Comparison of ENCODE assay signal across 9 cellular contexts in the genomic region with DNA sequence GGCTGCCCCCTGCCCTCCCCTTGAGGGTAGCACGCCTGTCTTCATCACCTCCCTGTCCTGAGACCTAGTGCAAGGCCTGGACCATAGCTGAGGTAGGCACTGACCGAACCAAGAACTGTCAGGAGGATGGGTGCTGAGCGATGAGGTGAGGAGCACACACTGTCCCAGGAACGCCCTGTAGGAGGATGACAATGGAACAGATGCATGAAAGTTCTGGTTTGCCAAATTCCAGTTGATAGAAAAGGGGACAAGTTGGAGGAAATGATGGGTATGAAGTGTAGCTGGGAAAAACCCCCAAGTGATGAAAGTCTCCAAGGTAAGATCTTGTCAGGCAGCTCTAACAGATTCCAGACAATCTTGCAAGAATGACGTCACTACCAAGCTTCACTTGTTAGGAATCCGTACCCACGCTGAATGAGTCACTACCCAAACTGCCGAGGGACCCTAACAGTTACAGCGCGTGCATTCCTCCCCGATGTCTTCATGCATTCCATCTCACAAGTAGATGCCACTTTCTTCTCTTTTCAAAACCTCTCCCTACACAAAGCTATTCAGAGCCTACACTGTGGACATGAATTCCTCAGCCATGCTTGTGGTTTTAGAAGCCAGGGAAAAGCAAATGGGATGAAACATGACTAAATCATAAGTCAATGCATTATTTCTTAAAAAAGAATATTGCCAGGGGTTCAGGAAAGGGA. TPM values are rescaled to one million over a fixed set of nuclear protein-coding genes. Genes with fewer than 3 reads are reported as not detected.
DNase-seq lines count a peak whose midpoint lies in the region; ATAC-seq, FAIRE-seq and TF ChIP-seq lines count a peak whose summit lies in the region.
"Had no signal": no experiment of that assay in that cellular context is flagged by ENCODE, and none has a peak within 500 bp of the region (broad histone marks: within the 10 kb centered on the region; RNA-seq: fewer than 3 reads in every experiment).

No MANE protein-coding gene starts in this region.

- no peak for TF ChIP-seq POLR2A in adrenal gland (IDR thresholded peaks at IDR 0.05)

- DNase-seq in COLO829 (ENCODE audit: low spot score) (peak; percentile 84), RPMI7951 (ENCODE audit: low read depth) (peak; percentile 100), fibroblast of the aortic adventitia (ENCODE audit: low read depth) (peak; percentile 100), pancreas (peak in 1 of 6 donors; percentile 33), DMS53 treated with DMSO at 0.1 percent for 48 hours (lab: John Stamatoyannopoulos, UW; ENCODE audit: unreplicated experiment) (no peak), cerebellum (ENCODE audit: low spot score) (no peak), adrenal gland (no peak)
- no peak for DNase-seq in CD4-positive, alpha-beta memory T cell
- DNase-seq: NCI-H1436 treated with DMSO at 0.1 percent for 48 hours had no signal

- H3K27ac ChIP-seq in pancreas: peak overlapping the region in 1 of 4 donors; percentile 27
- H3K27ac ChIP-seq in adrenal gland: peak overlapping the region in 1 of 5 donors; percentile 17
- no peak overlapping the region for H3K27ac ChIP-seq in CD4-positive, alpha-beta memory T cell (ENCODE audit: low read depth, low read length)

- ATAC-seq in pancreas: peak in 3 of 4 donors; percentile 39 to 77 (median 72)

- no peaks in the 10 kb centered on the region for H3K9me3 Mint-ChIP-seq in CD4-positive, alpha-beta memory T cell

- CTCF ChIA-PET in CD4-positive, alpha-beta memory T cell (lab: Charles Lee; ENCODE audit: partially characterized antibody): no interaction called here

- POLR2A ChIA-PET in CD4-positive, alpha-beta memory T cell (lab: Charles Lee; ENCODE audit: partially characterized antibody): no interaction called here

- no peak overlapping the region for H3K4me3 Mint-ChIP-seq in CD4-positive, alpha-beta memory T cell

- H3K4me1 Mint-ChIP-seq in CD4-positive, alpha-beta memory T cell: no peaks in the 10 kb centered on the region

- H3K4me1 ChIP-seq in pancreas (no peaks in the 10 kb centered on the region), adrenal gland (replicated peaks in 1 of 2) (peaks cover 8 to 27% of the 10 kb centered on the region in 2 donors)
- no peaks in the 10 kb centered on the region for H3K4me1 ChIP-seq in CD4-positive, alpha-beta memory T cell (ENCODE audit: insufficient read depth, low read length)

- TF ChIP-seq CTCF in fibroblast of the aortic adventitia (IDR thresholded peaks at IDR 0.05; ENCODE audit: insufficient read depth, low read length): no peak
- TF ChIP-seq CTCF in pancreas (IDR thresholded peaks at IDR 0.05): no peak
- no peak for TF ChIP-seq CTCF in adrenal gland (IDR thresholded peaks at IDR 0.05)

- FAIRE-seq in pancreas (lab: Jason Lieb, UNC): no peak

- intact Hi-C loops in pancreas (cut with DNase I) (no loop called here), adrenal gland (cut with DNase I) (no loop called here)
- intact Hi-C loops in CD4-positive, alpha-beta memory T cell (cut with micrococcal nuclease): no loop called here

- no peaks in the 10 kb centered on the region for H3K27me3 Mint-ChIP-seq in CD4-positive, alpha-beta memory T cell

- peak overlapping the region in 1 of 7 donors; percentile 7 for H3K27ac Mint-ChIP-seq in CD4-positive, alpha-beta memory T cell

- H3K4me3 ChIP-seq in fibroblast of the aortic adventitia (ENCODE audit: low read depth, low read length) (no peak overlapping the region), pancreas (no peak overlapping the region), adrenal gland (no peak overlapping the region)
- no peak overlapping the region for H3K4me3 ChIP-seq in CD4-positive, alpha-beta memory T cell (ENCODE audit: low read length in 2 of 2)

- peaks cover 0 to 3% of the 10 kb centered on the region in 2 donors for H3K36me3 Mint-ChIP-seq in CD4-positive, alpha-beta memory T cell

- 83 to 90% methylated on average over 11 of the region's 11 CpGs for WGBS in pancreas, 2 donors
- WGBS in adrenal gland, 4 donors: 78 to 87% (median 81%) methylated on average over 10 to 11 of the region's 11 CpGs

- H3K9me3 ChIP-seq in pancreas (no peaks in the 10 kb centered on the region), adrenal gland (replicated peaks in 1 of 3) (no peaks in the 10 kb centered on the region)
- no peaks in the 10 kb centered on the region for H3K9me3 ChIP-seq in CD4-positive, alpha-beta memory T cell (ENCODE audit: control insufficient read depth in 1 of 2, low read length in 2 of 2)

- H3K36me3 ChIP-seq in pancreas (no peaks in the 10 kb centered on the region), adrenal gland (replicated peaks in 1 of 2) (no peaks in the 10 kb centered on the region)
- no peaks in the 10 kb centered on the region for H3K36me3 ChIP-seq in CD4-positive, alpha-beta memory T cell (ENCODE audit: insufficient read depth, low read length)

- no peaks in the 10 kb centered on the region for H3K27me3 ChIP-seq in pancreas
- no peaks in the 10 kb centered on the region for H3K27me3 ChIP-seq in adrenal gland
- H3K27me3 ChIP-seq in CD4-positive, alpha-beta memory T cell (ENCODE audit: insufficient read depth, low read length): no peaks in the 10 kb centered on the region

RNA-seq across cellular contexts. Expression of a gene that starts 27.6 kb away (rescaled TPM):
- total RNA-seq in RPMI7951 (2014; rRNA removed; shearing (Covaris generic)): 335 and 349 TPM in 2 replicates
- total RNA-seq in fibroblast of the aortic adventitia (ENCODE audit: low replicate concordance) (100 and 109 TPM in 2 replicates), pancreas (10 to 100 TPM; 17.8 to 29.7 (median 26.0) TPM), cerebellum (63.4 TPM), adrenal gland (1,000 to 10,000 TPM in 1 of 8 donors, 100 to 1,000 TPM in 7; 211 to 1,020 (median 554) TPM)
- polyA plus RNA-seq in pancreas (100 to 1,000 TPM in 1 of 2 donors, 10 to 100 TPM in 1; 29.2 to 120 TPM), adrenal gland (100 to 1,000 TPM; 253 to 508 (median 491) TPM)
- total RNA-seq in CD4-positive, alpha-beta memory T cell: 10 to 100 TPM; 36.2 to 43.4 TPM
- polyA plus RNA-seq in CD4-positive, alpha-beta memory T cell: 100 to 1,000 TPM; 240 to 246 TPM

Comparison
In these comparisons a context has a peak if more than half of its experiments do, and no peak if none do; other contexts are left out.
1. DNase-seq: peak in COLO829 (single experiment), RPMI7951 (single experiment) and fibroblast of the aortic adventitia (single experiment); none in DMS53 treated with DMSO at 0.1 percent for 48 hours (single experiment), cerebellum (single experiment), adrenal gland (0 of 7) and CD4-positive, alpha-beta memory T cell (0 of 5).